12 cellular contexts compared by ENCODE assay signal in the genomic region with DNA sequence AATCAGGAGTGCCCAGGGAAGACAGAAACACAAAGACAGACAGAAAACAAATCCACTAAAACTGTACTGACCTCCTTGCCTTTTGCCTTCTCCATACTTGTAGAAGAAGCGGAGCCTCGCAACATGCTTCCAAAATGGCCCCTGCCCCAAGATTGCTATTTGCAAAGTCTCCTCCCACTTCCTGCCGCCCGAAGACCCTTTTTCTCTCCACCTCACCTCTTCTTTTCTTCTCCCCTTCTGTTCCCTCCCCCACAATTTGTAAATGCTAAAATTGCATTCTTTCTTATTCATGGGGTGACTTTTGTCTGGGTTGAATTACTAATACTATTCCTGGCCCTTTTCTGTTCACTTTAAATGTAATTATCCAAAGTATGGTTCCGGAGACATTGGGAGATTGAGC. TPM values are rescaled to one million over a fixed set of nuclear protein-coding genes. Genes with fewer than 3 reads are reported as not detected.
A peak's percentile ranks its signal among the peaks of the same experiment; 100 is the strongest.
DNase-seq lines count a peak whose midpoint lies in the region; ATAC-seq and TF ChIP-seq lines count a peak whose summit lies in the region.
"Had no signal": no experiment of that assay in that cellular context is flagged by ENCODE, and none has a peak within 500 bp of the region (broad histone marks: within the 10 kb centered on the region; RNA-seq: fewer than 3 reads in every experiment).

A gene with protein sequence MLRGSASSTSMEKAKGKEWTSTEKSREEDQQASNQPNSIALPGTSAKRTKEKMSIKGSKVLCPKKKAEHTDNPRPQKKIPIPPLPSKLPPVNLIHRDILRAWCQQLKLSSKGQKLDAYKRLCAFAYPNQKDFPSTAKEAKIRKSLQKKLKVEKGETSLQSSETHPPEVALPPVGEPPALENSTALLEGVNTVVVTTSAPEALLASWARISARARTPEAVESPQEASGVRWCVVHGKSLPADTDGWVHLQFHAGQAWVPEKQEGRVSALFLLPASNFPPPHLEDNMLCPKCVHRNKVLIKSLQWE (minus strand): TSS at position 154 of the 400 bp plus-strand sequence. CDS start 29 bp downstream, at position 125.

- H3K9me3 ChIP-seq in CD8-positive, alpha-beta memory T cell (ENCODE audit: low read length): no peaks in the 10 kb centered on the region
- H3K9me3 ChIP-seq in hepatocyte (ENCODE audit: low read depth) (no peaks in the 10 kb centered on the region), trophoblast cell (ENCODE audit: insufficient read depth, low read depth, low read length) (no peaks in the 10 kb centered on the region)

- CTCF ChIA-PET in CD8-positive, alpha-beta memory T cell (lab: Charles Lee): no interaction called here
- CTCF ChIA-PET in activated CD4-positive, alpha-beta memory T cell treated with anti-CD3 and anti-CD28 coated beads, Interleukin-2, amount 10 ng/mL, durations not matched to agents 7 days and 5 days (lab: Charles Lee): no interaction called here

- no peaks in the 10 kb centered on the region for H3K27me3 ChIP-seq in CD8-positive, alpha-beta memory T cell (ENCODE audit: insufficient read depth, low read length, poor library complexity, severe bottlenecking)
- H3K27me3 ChIP-seq in hepatocyte (no peaks in the 10 kb centered on the region), trophoblast cell (ENCODE audit: insufficient read depth, low read length) (no peaks in the 10 kb centered on the region)

- H3K4me2 ChIP-seq in hepatocyte (peak within 1 kb of the TSS; percentile 77), trophoblast cell (ENCODE audit: low read length) (peak within 1 kb of the TSS; percentile 60)

- H3K4ac ChIP-seq in trophoblast cell (ENCODE audit: low read depth, low read length): peak within 1 kb of the TSS; percentile 91

- peaks cover 7 to 16% (median 15%) of the 10 kb centered on the region in 3 donors for H3K4me1 Mint-ChIP-seq in CD8-positive, alpha-beta memory T cell
- peaks cover 3% of the 10 kb centered on the region for H3K4me1 Mint-ChIP-seq in activated CD4-positive, alpha-beta memory T cell treated with anti-CD3 and anti-CD28 coated beads, Interleukin-2, amount 10 ng/mL, durations not matched to agents 7 days and 5 days

- 57% methylated on average over 5 of the region's 5 CpGs for WGBS in hepatocyte (ENCODE audit: low lambda C conversion rate, missing lambda C conversion rate)
- no CpG with 5 or more reads among the region's 5 CpGs for WGBS in trophoblast cell (ENCODE audit: extremely low coverage, insufficient coverage, insufficient read length)

- H3K9me3 Mint-ChIP-seq in CD8-positive, alpha-beta memory T cell: peaks cover 0 to 5% (median 0%) of the 10 kb centered on the region in 5 donors
- no peaks in the 10 kb centered on the region for H3K9me3 Mint-ChIP-seq in activated CD4-positive, alpha-beta memory T cell treated with anti-CD3 and anti-CD28 coated beads, Interleukin-2, amount 10 ng/mL, durations not matched to agents 7 days and 5 days

- no peak for TF ChIP-seq CTCF in hepatocyte (IDR thresholded peaks at IDR 0.05; ENCODE audit: poor library complexity)

- no peaks in the 10 kb centered on the region for H3K4me1 ChIP-seq in CD8-positive, alpha-beta memory T cell (ENCODE audit: insufficient read depth, low read length)
- H3K4me1 ChIP-seq in hepatocyte (ENCODE audit: insufficient read depth) (no peaks in the 10 kb centered on the region), trophoblast cell (ENCODE audit: control insufficient read depth in 1 of 2, insufficient read depth in 2 of 2, low read length in 2 of 2) (peaks cover 0 to 5% of the 10 kb centered on the region in 2 experiments)

- peak within 1 kb of the TSS; percentile 90 for H2AFZ ChIP-seq in hepatocyte
- peak within 1 kb of the TSS; percentile 73 for H2AFZ ChIP-seq in trophoblast cell (ENCODE audit: insufficient read depth, low read length, poor library complexity)

- H2BK12ac ChIP-seq in trophoblast cell (ENCODE audit: low read length): no peak within 1 kb of the TSS

- H3K27me3 Mint-ChIP-seq in CD8-positive, alpha-beta memory T cell: peaks cover 10 to 29% of the 10 kb centered on the region in 2 donors
- H3K27me3 Mint-ChIP-seq in activated CD4-positive, alpha-beta memory T cell treated with anti-CD3 and anti-CD28 coated beads, Interleukin-2, amount 10 ng/mL, durations not matched to agents 7 days and 5 days: peaks cover 18% of the 10 kb centered on the region

- H4K12ac ChIP-seq in trophoblast cell (ENCODE audit: low read depth, low read length): peak within 1 kb of the TSS; percentile 77

- H3K36me3 ChIP-seq in CD8-positive, alpha-beta memory T cell (ENCODE audit: insufficient read depth, low read length): no peaks in the 10 kb centered on the region
- H3K36me3 ChIP-seq in hepatocyte (replicated peaks; ENCODE audit: insufficient read depth, low read depth): no peaks in the 10 kb centered on the region
- peaks cover 8 to 10% of the 10 kb centered on the region in 2 experiments for H3K36me3 ChIP-seq in trophoblast cell (ENCODE audit: control insufficient read depth in 1 of 2, insufficient read depth in 2 of 2, low read length in 2 of 2)

- H3K4me3 Mint-ChIP-seq in CD8-positive, alpha-beta memory T cell: peak within 1 kb of the TSS in 6 of 7 donors; percentile 20 to 60 (median 50)
- H3K4me3 Mint-ChIP-seq in activated CD4-positive, alpha-beta memory T cell treated with anti-CD3 and anti-CD28 coated beads, Interleukin-2, amount 10 ng/mL, durations not matched to agents 7 days and 5 days: peak within 1 kb of the TSS; percentile 14

- H4K91ac ChIP-seq in trophoblast cell (ENCODE audit: low read depth, low read length): peak within 1 kb of the TSS; percentile 62

- no peak within 1 kb of the TSS for H2BK5ac ChIP-seq in trophoblast cell (ENCODE audit: low read depth, low read length, poor library complexity)

- H3K18ac ChIP-seq in trophoblast cell (ENCODE audit: low read length): peak within 1 kb of the TSS; percentile 71

- H3K27ac Mint-ChIP-seq in CD8-positive, alpha-beta memory T cell: peak within 1 kb of the TSS in 1 of 8 donors; percentile 20
- no peak within 1 kb of the TSS for H3K27ac Mint-ChIP-seq in activated CD4-positive, alpha-beta memory T cell treated with anti-CD3 and anti-CD28 coated beads, Interleukin-2, amount 10 ng/mL, durations not matched to agents 7 days and 5 days

- H4K20me1 ChIP-seq in hepatocyte (ENCODE audit: insufficient read depth, poor library complexity, severe bottlenecking): no peaks in the 10 kb centered on the region

- no peak within 1 kb of the TSS for H3K23ac ChIP-seq in trophoblast cell (ENCODE audit: low read length)

- POLR2A ChIA-PET in CD8-positive, alpha-beta memory T cell (lab: Charles Lee): no interaction called here
- POLR2A ChIA-PET in activated CD4-positive, alpha-beta memory T cell treated with anti-CD3 and anti-CD28 coated beads, Interleukin-2, amount 10 ng/mL, durations not matched to agents 7 days and 5 days (lab: Charles Lee): no interaction called here

- peak within 1 kb of the TSS; percentile 70 for H3K14ac ChIP-seq in trophoblast cell (ENCODE audit: low read length)

- H2AK5ac ChIP-seq in trophoblast cell (ENCODE audit: low read length): no peak within 1 kb of the TSS

- no peak within 1 kb of the TSS for H3K27ac ChIP-seq in CD8-positive, alpha-beta memory T cell (ENCODE audit: low read depth, low read length)
- H3K27ac ChIP-seq in hepatocyte (peak within 1 kb of the TSS; percentile 68), trophoblast cell (ENCODE audit: low read depth, low read length) (peak within 1 kb of the TSS; percentile 82)
- H3K27ac ChIP-seq: SK-N-MC had no signal

- H3K36me3 Mint-ChIP-seq in CD8-positive, alpha-beta memory T cell: no peaks in the 10 kb centered on the region
- H3K36me3 Mint-ChIP-seq in activated CD4-positive, alpha-beta memory T cell treated with anti-CD3 and anti-CD28 coated beads, Interleukin-2, amount 10 ng/mL, durations not matched to agents 7 days and 5 days (ENCODE audit: low read depth): no peaks in the 10 kb centered on the region

- no peaks in the 10 kb centered on the region for H3K9me2 ChIP-seq in hepatocyte (replicated peaks; ENCODE audit: insufficient read depth)

- H2BK120ac ChIP-seq in trophoblast cell (ENCODE audit: insufficient read depth, low read length, poor library complexity): no peak within 1 kb of the TSS

- no peak for ATAC-seq in GM19023 (IDR thresholded peaks at IDR 0.05; ENCODE audit: unreplicated experiment)
- ATAC-seq in activated CD4-positive, CD25-positive, alpha-beta regulatory T cell treated with anti-CD3 and anti-CD28 coated beads, Interleukin-2, amount 50 U/mL, for 24 hours: no peak

- H3K79me2 ChIP-seq in hepatocyte (peaks cover 2% of the 10 kb centered on the region), trophoblast cell (ENCODE audit: control insufficient read depth, insufficient read depth, low read length, poor library complexity) (peaks cover 5% of the 10 kb centered on the region)

- peak within 1 kb of the TSS; percentile 28 for H3K4me3 ChIP-seq in CD8-positive, alpha-beta memory T cell (ENCODE audit: low read length)
- peak within 1 kb of the TSS; percentile 37 for H3K4me3 ChIP-seq in hepatocyte
- peak within 1 kb of the TSS; percentile 75 for H3K4me3 ChIP-seq in trophoblast cell (ENCODE audit: low read depth, low read length)
- H3K4me3 ChIP-seq: SK-N-MC had no signal

- no peak for DNase-seq in CD8-positive, alpha-beta memory T cell
- DNase-seq in activated CD4-positive, alpha-beta memory T cell treated with anti-CD3 and anti-CD28 coated beads, Interleukin-2, amount 10 ng/mL, durations not matched to agents 7 days and 5 days: no peak
- no peak for DNase-seq in hepatocyte (ENCODE audit: low spot score)
- DNase-seq in trophoblast cell: peak in 1 of 2 donors; percentile 31
- no peak for DNase-seq in NK-92 treated with Interleukin-12 subunit alpha and Interleukin-12 subunit beta, amount 100 ng/mL, for 24 hours (lab: John Stamatoyannopoulos, UW)
- no peak for DNase-seq in occipital lobe (lab: John Stamatoyannopoulos, UW)
- DNase-seq: EL, NCI-H1436 had no signal

- peaks cover 4% of the 10 kb centered on the region for H3K79me1 ChIP-seq in trophoblast cell (ENCODE audit: low read length)

- H3K9ac ChIP-seq in trophoblast cell (ENCODE audit: low read length): peak within 1 kb of the TSS; percentile 78

- H4K8ac ChIP-seq in trophoblast cell (ENCODE audit: low read depth, low read length): peak within 1 kb of the TSS; percentile 23

RNA-seq across cellular contexts. Expression of the gene that starts here (rescaled TPM):
- under 1 TPM in 1 of 2 experiments, not detected in 1; 0.16 TPM for total RNA-seq in CD8-positive, alpha-beta memory T cell
- polyA plus RNA-seq in CD8-positive, alpha-beta memory T cell: not detected
- total RNA-seq in activated CD4-positive, alpha-beta memory T cell treated with anti-CD3 and anti-CD28 coated beads, Interleukin-2, amount 10 ng/mL, durations not matched to agents 7 days and 5 days: not detected
- total RNA-seq in hepatocyte (9.5 and 11.4 TPM in 2 replicates), occipital lobe (under 0.01 TPM)
- polyA plus RNA-seq in hepatocyte: 4.3 and 6.6 TPM in 2 replicates
- 29.0 and 30.3 TPM in 2 replicates for polyA plus RNA-seq in trophoblast cell (2013)
- polyA plus RNA-seq: adipose tissue had no signal
